ENCODE assay signal across 25 cellular contexts in the genomic region with DNA sequence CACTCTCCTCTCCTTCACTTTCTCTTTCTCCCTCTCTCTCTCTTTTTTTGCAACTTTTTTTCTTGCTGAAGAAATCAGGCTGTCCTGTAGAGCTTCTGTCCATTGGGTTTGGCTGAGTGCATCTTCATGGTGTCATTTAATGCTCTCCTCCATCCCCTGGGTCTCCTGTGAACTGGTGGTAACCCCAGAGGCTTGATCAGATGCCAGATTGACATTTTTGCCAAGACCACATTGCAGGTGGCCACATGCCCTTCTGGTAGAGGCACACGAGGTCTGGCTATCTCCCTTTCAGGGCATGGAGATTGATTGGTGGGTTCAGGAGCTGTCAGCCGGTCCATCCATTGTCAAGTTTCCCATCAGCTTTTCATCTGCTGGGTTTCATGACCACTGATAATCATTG.
"Had no signal": no experiment of that assay in that cellular context is flagged by ENCODE, and none has a peak within 500 bp of the region (broad histone marks: within the 10 kb centered on the region; RNA-seq: fewer than 3 reads in every experiment).

No MANE protein-coding gene starts in this region.

- H3K9me3 ChIP-seq: ovary, psoas muscle, right lobe of liver, thoracic aorta, thyroid gland, upper lobe of left lung, vagina had no signal

- H3K4me1 ChIP-seq: neural progenitor cell, parathyroid adenoma, psoas muscle, sigmoid colon, stomach, thyroid gland, tibial nerve, upper lobe of left lung, vagina had no signal

- DNase-seq: occipital lobe; ovary; posterior cingulate gyrus; psoas muscle; right cardiac atrium; right lobe of liver; sigmoid colon; small intestine; stimulated activated CD4-positive, alpha-beta T cell treated with anti-CD3 and anti-CD28 coated beads, Interleukin-15, amount 100 ng/mL, for 24 hours; stimulated activated CD4-positive, alpha-beta T cell treated with anti-CD3 and anti-CD28 coated beads, Interleukin-2, amount 100 ng/mL, for 24 hours; stimulated activated CD4-positive, alpha-beta T cell treated with anti-CD3 and anti-CD28 coated beads, Interleukin-2, amount 100 ng/mL, for 48 hours; stimulated activated CD4-positive, alpha-beta T cell treated with anti-CD3 and anti-CD28 coated beads, Interleukin-4, amount 100 ng/mL, for 24 hours; stimulated activated naive B cell treated with anti-CD40 and anti-IgM and Interleukin-4, amounts not matched to agents 10 μg/mL and 1 μg/mL and 100 μg/mL, for 72 hours; stimulated activated naive CD4-positive, alpha-beta T cell treated with Interleukin-2 at 50 U/mL for 16 hours; stomach; thyroid gland; trophoblast cell; upper lobe of left lung had no signal

- ATAC-seq: psoas muscle; right cardiac atrium; stimulated activated effector memory CD8-positive, alpha-beta T cell treated with anti-CD3 and anti-CD28 coated beads, Interleukin-12 subunit alpha, Interleukin-12 subunit beta, amount 100 ng/mL, for 72 hours; stimulated activated naive B cell treated with anti-CD40 and anti-IgM and Interleukin-4, amounts not matched to agents 10 μg/mL and 1 μg/mL and 100 μg/mL, for 72 hours had no signal

- H3K27me3 ChIP-seq: neural progenitor cell, ovary, right lobe of liver, sigmoid colon, stomach, thyroid gland, tibial nerve, upper lobe of left lung, vagina had no signal

- H3K9ac ChIP-seq: neural progenitor cell, parathyroid adenoma had no signal

- H3K4me2 ChIP-seq: neural progenitor cell had no signal

- H3K27ac ChIP-seq: neural progenitor cell, ovary, parathyroid adenoma, psoas muscle, sigmoid colon, stomach, thoracic aorta, thyroid gland, tibial nerve, upper lobe of left lung, vagina had no signal

- H3K4me3 ChIP-seq: neural progenitor cell, ovary, psoas muscle, right lobe of liver, sigmoid colon, stomach, thoracic aorta, thyroid gland, tibial nerve, upper lobe of left lung, vagina had no signal

- FAIRE-seq: small intestine, urothelium cell line had no signal

- H3K36me3 ChIP-seq: neural progenitor cell, ovary, right lobe of liver, sigmoid colon, stomach, thoracic aorta, thyroid gland, tibial nerve, upper lobe of left lung, vagina had no signal
